1 cellular context compared by ENCODE assay signal in the genomic region with DNA sequence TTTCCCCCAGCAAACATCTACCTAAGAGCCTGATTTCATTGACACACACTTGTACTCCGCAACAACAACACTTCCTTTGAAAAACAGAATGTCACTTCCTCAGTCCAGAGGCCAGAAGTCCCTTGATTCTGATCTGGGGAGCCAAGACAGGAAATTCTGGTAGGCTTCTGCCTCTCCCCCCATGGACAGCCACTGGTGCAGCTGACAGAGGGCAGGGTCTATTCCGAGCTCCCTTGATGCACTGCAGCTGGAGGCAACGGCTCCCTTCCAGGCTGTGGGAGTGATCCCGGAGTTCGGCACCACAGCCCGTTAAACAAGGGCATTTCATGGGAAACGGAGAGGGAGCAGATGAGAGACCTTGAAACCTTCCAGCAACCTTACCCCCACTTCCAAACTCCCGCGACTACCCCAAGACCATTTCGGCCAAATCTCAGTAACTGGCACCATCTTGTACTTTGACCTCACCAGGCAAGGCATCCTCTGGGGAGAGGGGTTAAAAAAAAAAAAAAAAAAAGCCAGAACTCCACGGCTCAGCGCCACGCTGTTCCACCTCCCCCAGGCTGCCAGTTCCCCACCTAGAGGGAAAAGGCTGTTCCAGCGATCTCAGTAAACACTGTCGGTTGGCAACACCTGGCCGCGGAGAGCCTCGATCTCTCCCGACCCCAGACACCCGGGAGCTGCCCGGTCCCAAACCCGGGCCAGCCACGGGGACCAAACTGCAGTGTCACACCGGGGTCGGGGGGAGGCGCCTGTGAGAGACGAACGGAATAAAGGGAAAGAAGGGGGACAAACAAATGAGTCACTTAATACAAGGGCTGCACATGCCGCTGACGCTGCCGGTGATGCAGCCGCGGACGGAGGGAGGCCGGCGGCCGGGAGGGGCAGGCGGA.
A peak's percentile ranks its signal among the peaks of the same experiment; 100 is the strongest.
TF ChIP-seq lines count a peak whose summit lies in the region.

No MANE protein-coding gene starts in this region.

TF ChIP-seq in HepG2, 621 proteins besides CTCF, POLR2A, EP300 and RAD21 (continued from another document and continues in another):
- TF ChIP-seq, protein P1, sequence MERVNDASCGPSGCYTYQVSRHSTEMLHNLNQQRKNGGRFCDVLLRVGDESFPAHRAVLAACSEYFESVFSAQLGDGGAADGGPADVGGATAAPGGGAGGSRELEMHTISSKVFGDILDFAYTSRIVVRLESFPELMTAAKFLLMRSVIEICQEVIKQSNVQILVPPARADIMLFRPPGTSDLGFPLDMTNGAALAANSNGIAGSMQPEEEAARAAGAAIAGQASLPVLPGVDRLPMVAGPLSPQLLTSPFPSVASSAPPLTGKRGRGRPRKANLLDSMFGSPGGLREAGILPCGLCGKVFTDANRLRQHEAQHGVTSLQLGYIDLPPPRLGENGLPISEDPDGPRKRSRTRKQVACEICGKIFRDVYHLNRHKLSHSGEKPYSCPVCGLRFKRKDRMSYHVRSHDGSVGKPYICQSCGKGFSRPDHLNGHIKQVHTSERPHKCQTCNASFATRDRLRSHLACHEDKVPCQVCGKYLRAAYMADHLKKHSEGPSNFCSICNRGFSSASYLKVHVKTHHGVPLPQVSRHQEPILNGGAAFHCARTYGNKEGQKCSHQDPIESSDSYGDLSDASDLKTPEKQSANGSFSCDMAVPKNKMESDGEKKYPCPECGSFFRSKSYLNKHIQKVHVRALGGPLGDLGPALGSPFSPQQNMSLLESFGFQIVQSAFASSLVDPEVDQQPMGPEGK (CRISPR knock-in tag; IDR thresholded peaks at IDR 0.05) = peak; percentile 62
- TF ChIP-seq HNRNPL (IDR thresholded peaks at IDR 0.05; ENCODE audit: low read depth, low read length) = 0 out of 2 replicates have a peak, but pooled peaks have one; percentile 52
- TF ChIP-seq, protein P2, sequence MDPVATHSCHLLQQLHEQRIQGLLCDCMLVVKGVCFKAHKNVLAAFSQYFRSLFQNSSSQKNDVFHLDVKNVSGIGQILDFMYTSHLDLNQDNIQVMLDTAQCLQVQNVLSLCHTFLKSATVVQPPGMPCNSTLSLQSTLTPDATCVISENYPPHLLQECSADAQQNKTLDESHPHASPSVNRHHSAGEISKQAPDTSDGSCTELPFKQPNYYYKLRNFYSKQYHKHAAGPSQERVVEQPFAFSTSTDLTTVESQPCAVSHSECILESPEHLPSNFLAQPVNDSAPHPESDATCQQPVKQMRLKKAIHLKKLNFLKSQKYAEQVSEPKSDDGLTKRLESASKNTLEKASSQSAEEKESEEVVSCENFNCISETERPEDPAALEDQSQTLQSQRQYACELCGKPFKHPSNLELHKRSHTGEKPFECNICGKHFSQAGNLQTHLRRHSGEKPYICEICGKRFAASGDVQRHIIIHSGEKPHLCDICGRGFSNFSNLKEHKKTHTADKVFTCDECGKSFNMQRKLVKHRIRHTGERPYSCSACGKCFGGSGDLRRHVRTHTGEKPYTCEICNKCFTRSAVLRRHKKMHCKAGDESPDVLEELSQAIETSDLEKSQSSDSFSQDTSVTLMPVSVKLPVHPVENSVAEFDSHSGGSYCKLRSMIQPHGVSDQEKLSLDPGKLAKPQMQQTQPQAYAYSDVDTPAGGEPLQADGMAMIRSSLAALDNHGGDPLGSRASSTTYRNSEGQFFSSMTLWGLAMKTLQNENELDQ (CRISPR knock-in tag; IDR thresholded peaks at IDR 0.05; ENCODE audit: borderline replicate concordance) = no peak
- TF ChIP-seq MEIS1 (CRISPR knock-in tag; IDR thresholded peaks at IDR 0.05; ENCODE audit: borderline replicate concordance) = peak; percentile 9; the same call in 1 of the 2 replicates
- peak; percentile 38; the same call in 1 of the 2 replicates for TF ChIP-seq ZNF768 (CRISPR knock-in tag; IDR thresholded peaks at IDR 0.05)
- no peak for TF ChIP-seq ZNF101 (CRISPR knock-in tag; IDR thresholded peaks at IDR 0.05; ENCODE audit: borderline replicate concordance, low read depth)
- TF ChIP-seq KDM2A (CRISPR knock-in tag; IDR thresholded peaks at IDR 0.05; ENCODE audit: borderline replicate concordance, low read depth) = peak; percentile 50
- TF ChIP-seq ZKSCAN1 (IDR thresholded peaks at IDR 0.05; ENCODE audit: low read length) = no peak
- TF ChIP-seq NFE2 (CRISPR knock-in tag; IDR thresholded peaks at IDR 0.05) = no peak
- TF ChIP-seq GTF3A (CRISPR knock-in tag; conservative IDR thresholded peaks at IDR 0.05) = no peak
- TF ChIP-seq, protein P3, sequence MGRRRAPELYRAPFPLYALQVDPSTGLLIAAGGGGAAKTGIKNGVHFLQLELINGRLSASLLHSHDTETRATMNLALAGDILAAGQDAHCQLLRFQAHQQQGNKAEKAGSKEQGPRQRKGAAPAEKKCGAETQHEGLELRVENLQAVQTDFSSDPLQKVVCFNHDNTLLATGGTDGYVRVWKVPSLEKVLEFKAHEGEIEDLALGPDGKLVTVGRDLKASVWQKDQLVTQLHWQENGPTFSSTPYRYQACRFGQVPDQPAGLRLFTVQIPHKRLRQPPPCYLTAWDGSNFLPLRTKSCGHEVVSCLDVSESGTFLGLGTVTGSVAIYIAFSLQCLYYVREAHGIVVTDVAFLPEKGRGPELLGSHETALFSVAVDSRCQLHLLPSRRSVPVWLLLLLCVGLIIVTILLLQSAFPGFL (CRISPR knock-in tag; IDR thresholded peaks at IDR 0.05) = no peak
- TF ChIP-seq POLR2AphosphoS2 (IDR thresholded peaks at IDR 0.05; ENCODE audit: low read depth, low read length) = no peak
- no peak for TF ChIP-seq FOXK2 (IDR thresholded peaks at IDR 0.05)
- TF ChIP-seq, protein P4, sequence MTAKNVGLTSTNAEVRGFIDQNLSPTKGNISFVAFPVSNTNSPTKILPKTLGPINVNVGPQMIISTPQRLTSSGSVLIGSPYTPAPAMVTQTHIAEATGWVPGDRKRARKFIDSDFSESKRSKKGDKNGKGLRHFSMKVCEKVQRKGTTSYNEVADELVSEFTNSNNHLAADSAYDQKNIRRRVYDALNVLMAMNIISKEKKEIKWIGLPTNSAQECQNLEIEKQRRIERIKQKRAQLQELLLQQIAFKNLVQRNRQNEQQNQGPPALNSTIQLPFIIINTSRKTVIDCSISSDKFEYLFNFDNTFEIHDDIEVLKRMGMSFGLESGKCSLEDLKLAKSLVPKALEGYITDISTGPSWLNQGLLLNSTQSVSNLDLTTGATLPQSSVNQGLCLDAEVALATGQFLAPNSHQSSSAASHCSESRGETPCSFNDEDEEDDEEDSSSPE (CRISPR knock-in tag; IDR thresholded peaks at IDR 0.05) = 0 out of 2 replicates have a peak, but pooled peaks have one; percentile 27
- no peak for TF ChIP-seq ZNF543 (CRISPR knock-in tag; IDR thresholded peaks at IDR 0.05)
- no peak for TF ChIP-seq KDM3A (CRISPR knock-in tag; IDR thresholded peaks at IDR 0.05; ENCODE audit: low read depth)
- TF ChIP-seq DNMT3B (CRISPR knock-in tag; conservative IDR thresholded peaks at IDR 0.05) = no peak
- TF ChIP-seq, protein P5, sequence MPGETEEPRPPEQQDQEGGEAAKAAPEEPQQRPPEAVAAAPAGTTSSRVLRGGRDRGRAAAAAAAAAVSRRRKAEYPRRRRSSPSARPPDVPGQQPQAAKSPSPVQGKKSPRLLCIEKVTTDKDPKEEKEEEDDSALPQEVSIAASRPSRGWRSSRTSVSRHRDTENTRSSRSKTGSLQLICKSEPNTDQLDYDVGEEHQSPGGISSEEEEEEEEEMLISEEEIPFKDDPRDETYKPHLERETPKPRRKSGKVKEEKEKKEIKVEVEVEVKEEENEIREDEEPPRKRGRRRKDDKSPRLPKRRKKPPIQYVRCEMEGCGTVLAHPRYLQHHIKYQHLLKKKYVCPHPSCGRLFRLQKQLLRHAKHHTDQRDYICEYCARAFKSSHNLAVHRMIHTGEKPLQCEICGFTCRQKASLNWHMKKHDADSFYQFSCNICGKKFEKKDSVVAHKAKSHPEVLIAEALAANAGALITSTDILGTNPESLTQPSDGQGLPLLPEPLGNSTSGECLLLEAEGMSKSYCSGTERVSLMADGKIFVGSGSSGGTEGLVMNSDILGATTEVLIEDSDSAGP (CRISPR knock-in tag; IDR thresholded peaks at IDR 0.05; ENCODE audit: borderline replicate concordance) = peak; percentile 72; the same call in 1 of the 2 replicates
- no peak; the same call in 1 of the 2 replicates for TF ChIP-seq ZBTB3 (CRISPR knock-in tag; IDR thresholded peaks at IDR 0.05; ENCODE audit: borderline replicate concordance, low read depth)
- TF ChIP-seq, protein P6, sequence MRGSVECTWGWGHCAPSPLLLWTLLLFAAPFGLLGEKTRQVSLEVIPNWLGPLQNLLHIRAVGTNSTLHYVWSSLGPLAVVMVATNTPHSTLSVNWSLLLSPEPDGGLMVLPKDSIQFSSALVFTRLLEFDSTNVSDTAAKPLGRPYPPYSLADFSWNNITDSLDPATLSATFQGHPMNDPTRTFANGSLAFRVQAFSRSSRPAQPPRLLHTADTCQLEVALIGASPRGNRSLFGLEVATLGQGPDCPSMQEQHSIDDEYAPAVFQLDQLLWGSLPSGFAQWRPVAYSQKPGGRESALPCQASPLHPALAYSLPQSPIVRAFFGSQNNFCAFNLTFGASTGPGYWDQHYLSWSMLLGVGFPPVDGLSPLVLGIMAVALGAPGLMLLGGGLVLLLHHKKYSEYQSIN (CRISPR knock-in tag; IDR thresholded peaks at IDR 0.05; ENCODE audit: borderline replicate concordance) = no peak
- TF ChIP-seq ZNF777 (CRISPR knock-in tag; IDR thresholded peaks at IDR 0.05) = peak; percentile 56; the same call in 1 of the 2 replicates
- peak; percentile 37; the same call in 1 of the 2 replicates for TF ChIP-seq PITX1 (CRISPR knock-in tag; IDR thresholded peaks at IDR 0.05)
- no peak for TF ChIP-seq TEAD3 (CRISPR knock-in tag; optimal IDR thresholded peaks at IDR 0.05; ENCODE audit: borderline replicate concordance)
- TF ChIP-seq ZNF24 (IDR thresholded peaks at IDR 0.05) = no peak
- peak; percentile 79; the same call in 1 of the 2 replicates for TF ChIP-seq TBX2 (CRISPR knock-in tag; IDR thresholded peaks at IDR 0.05; ENCODE audit: borderline replicate concordance)
- TF ChIP-seq SMAD9 (CRISPR knock-in tag; IDR thresholded peaks at IDR 0.05) = peak; percentile 90; the same call in 1 of the 2 replicates
- TF ChIP-seq ELF3 (CRISPR knock-in tag; IDR thresholded peaks at IDR 0.05) = peak; percentile 31; the same call in 1 of the 2 replicates
- TF ChIP-seq CENPT (CRISPR knock-in tag; IDR thresholded peaks at IDR 0.05; ENCODE audit: low read depth) = 0 out of 2 replicates have a peak, but pooled peaks have one; percentile 4
- TF ChIP-seq ZFP82 (CRISPR knock-in tag; IDR thresholded peaks at IDR 0.05; ENCODE audit: borderline replicate concordance) = no peak
- no peak for TF ChIP-seq ZNF256 (CRISPR knock-in tag; conservative IDR thresholded peaks at IDR 0.05)
- TF ChIP-seq, protein P7, sequence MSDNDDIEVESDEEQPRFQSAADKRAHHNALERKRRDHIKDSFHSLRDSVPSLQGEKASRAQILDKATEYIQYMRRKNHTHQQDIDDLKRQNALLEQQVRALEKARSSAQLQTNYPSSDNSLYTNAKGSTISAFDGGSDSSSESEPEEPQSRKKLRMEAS (IDR thresholded peaks at IDR 0.05) = peak; percentile 62
- TF ChIP-seq ZNF615 (CRISPR knock-in tag; IDR thresholded peaks at IDR 0.05; ENCODE audit: borderline replicate concordance) = no peak
- TF ChIP-seq ZNF652 (CRISPR knock-in tag; IDR thresholded peaks at IDR 0.05; ENCODE audit: borderline replicate concordance, low read depth) = peak; percentile 53; the same call in 1 of the 2 replicates
- TF ChIP-seq ZNF563 (CRISPR knock-in tag; IDR thresholded peaks at IDR 0.05) = peak; percentile 57; the same call in 1 of the 2 replicates
- TF ChIP-seq ZNF703 (CRISPR knock-in tag; IDR thresholded peaks at IDR 0.05; ENCODE audit: borderline replicate concordance) = 0 out of 2 replicates have a peak, but pooled peaks have one; percentile 11
- TF ChIP-seq XBP1 (CRISPR knock-in tag; IDR thresholded peaks at IDR 0.05) = no peak
- TF ChIP-seq, protein P8, sequence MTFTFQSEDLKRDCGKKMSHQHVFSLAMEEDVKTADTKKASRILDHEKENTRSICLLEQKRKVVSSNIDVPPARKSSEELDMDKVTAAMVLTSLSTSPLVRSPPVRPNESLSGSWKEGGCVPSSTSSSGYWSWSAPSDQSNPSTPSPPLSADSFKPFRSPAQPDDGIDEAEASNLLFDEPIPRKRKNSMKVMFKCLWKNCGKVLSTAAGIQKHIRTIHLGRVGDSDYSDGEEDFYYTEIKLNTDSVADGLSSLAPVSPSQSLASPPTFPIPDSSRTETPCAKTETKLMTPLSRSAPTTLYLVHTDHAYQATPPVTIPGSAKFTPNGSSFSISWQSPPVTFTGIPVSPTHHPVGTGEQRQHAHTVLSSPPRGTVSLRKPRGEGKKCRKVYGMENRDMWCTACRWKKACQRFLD (CRISPR knock-in tag; IDR thresholded peaks at IDR 0.05; ENCODE audit: borderline replicate concordance) = 0 out of 2 replicates have a peak, but pooled peaks have one; percentile 32
- no peak for TF ChIP-seq ZNF460 (CRISPR knock-in tag; IDR thresholded peaks at IDR 0.05; ENCODE audit: borderline replicate concordance)
- TF ChIP-seq, protein P9, sequence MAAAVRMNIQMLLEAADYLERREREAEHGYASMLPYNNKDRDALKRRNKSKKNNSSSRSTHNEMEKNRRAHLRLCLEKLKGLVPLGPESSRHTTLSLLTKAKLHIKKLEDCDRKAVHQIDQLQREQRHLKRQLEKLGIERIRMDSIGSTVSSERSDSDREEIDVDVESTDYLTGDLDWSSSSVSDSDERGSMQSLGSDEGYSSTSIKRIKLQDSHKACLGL (CRISPR knock-in tag; IDR thresholded peaks at IDR 0.05) = no peak
- peak; percentile 63; the same call in 1 of the 2 replicates for TF ChIP-seq ZNF670 (CRISPR knock-in tag; IDR thresholded peaks at IDR 0.05; ENCODE audit: borderline replicate concordance)
- TF ChIP-seq, protein P10, sequence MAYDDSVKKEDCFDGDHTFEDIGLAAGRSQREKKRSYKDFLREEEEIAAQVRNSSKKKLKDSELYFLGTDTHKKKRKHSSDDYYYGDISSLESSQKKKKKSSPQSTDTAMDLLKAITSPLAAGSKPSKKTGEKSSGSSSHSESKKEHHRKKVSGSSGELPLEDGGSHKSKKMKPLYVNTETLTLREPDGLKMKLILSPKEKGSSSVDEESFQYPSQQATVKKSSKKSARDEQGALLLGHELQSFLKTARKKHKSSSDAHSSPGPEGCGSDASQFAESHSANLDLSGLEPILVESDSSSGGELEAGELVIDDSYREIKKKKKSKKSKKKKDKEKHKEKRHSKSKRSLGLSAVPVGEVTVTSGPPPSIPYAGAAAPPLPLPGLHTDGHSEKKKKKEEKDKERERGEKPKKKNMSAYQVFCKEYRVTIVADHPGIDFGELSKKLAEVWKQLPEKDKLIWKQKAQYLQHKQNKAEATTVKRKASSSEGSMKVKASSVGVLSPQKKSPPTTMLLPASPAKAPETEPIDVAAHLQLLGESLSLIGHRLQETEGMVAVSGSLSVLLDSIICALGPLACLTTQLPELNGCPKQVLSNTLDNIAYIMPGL (CRISPR knock-in tag; IDR thresholded peaks at IDR 0.05; ENCODE audit: borderline replicate concordance in 1 of 2, low read depth in 1 of 2) = peak; percentile 67 to 69; a peak in 3 of 4 replicates
- TF ChIP-seq, protein P11, sequence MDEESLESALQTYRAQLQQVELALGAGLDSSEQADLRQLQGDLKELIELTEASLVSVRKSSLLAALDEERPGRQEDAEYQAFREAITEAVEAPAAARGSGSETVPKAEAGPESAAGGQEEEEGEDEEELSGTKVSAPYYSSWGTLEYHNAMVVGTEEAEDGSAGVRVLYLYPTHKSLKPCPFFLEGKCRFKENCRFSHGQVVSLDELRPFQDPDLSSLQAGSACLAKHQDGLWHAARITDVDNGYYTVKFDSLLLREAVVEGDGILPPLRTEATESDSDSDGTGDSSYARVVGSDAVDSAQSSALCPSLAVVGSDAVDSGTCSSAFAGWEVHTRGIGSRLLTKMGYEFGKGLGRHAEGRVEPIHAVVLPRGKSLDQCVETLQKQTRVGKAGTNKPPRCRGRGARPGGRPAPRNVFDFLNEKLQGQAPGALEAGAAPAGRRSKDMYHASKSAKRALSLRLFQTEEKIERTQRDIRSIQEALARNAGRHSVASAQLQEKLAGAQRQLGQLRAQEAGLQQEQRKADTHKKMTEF (CRISPR knock-in tag; IDR thresholded peaks at IDR 0.05) = peak; percentile 33; the same call in 1 of the 2 replicates
- TF ChIP-seq NFYB (CRISPR knock-in tag; IDR thresholded peaks at IDR 0.05) = peak; percentile 49; the same call in 1 of the 2 replicates
- TF ChIP-seq ZNF343 (CRISPR knock-in tag; IDR thresholded peaks at IDR 0.05) = 0 out of 2 replicates have a peak, but pooled peaks have one; percentile 42
- no peak for TF ChIP-seq MTA1 (CRISPR knock-in tag; IDR thresholded peaks at IDR 0.05; ENCODE audit: borderline replicate concordance)
